Comparison of ENCODE assay signal across 8 cellular contexts in genomic region chr2:85579266-85579935, GRCh38. TPM values are rescaled to one million over a fixed set of nuclear protein-coding genes. Genes with fewer than 3 reads are reported as not detected.
A peak's percentile ranks its signal among the peaks of the same experiment; 100 is the strongest.
DNase-seq lines count a peak whose midpoint lies in the region; ATAC-seq and TF ChIP-seq lines count a peak whose summit lies in the region.

No MANE protein-coding gene starts in this region.

- H3K27ac ChIP-seq in DOHH2 (ENCODE audit: low read depth, low read length): peak overlapping the region; percentile 62
- H3K27ac ChIP-seq in PC-9: no peak overlapping the region
- peak overlapping the region; percentile 82 to 98 for H3K27ac ChIP-seq in esophagus (ENCODE audit: low read depth in 2 of 2, low read length in 1 of 2)
- H3K27ac ChIP-seq in osteoblast (ENCODE audit: low read depth, low read length): no peak overlapping the region

- no peaks in the 10 kb centered on the region for H3K27me3 ChIP-seq in DOHH2 (ENCODE audit: control insufficient read depth, low read length)
- no peaks in the 10 kb centered on the region for H3K27me3 ChIP-seq in PC-9 (ENCODE audit: insufficient read depth, low read depth)
- no peaks in the 10 kb centered on the region for H3K27me3 ChIP-seq in esophagus (ENCODE audit: control insufficient read depth in 1 of 2, insufficient read depth in 2 of 2, low read length in 2 of 2)
- peaks cover 3% of the 10 kb centered on the region for H3K27me3 ChIP-seq in osteoblast (ENCODE audit: insufficient read depth, low read length)

- ATAC-seq in GM21381 (IDR thresholded peaks at IDR 0.05; ENCODE audit: unreplicated experiment) (no peak), HG03175 (IDR thresholded peaks at IDR 0.05; ENCODE audit: unreplicated experiment) (no peak)

- peaks cover 19% of the 10 kb centered on the region for H3K4me1 Mint-ChIP-seq in Calu3 (ENCODE audit: low read depth, unreplicated experiment)

- H3F3A ChIP-seq in DOHH2 (ENCODE audit: control insufficient read depth, insufficient read depth) (no peaks in the 10 kb centered on the region), PC-9 (ENCODE audit: insufficient read depth, low read depth) (peaks cover 25% of the 10 kb centered on the region)

- H3K4me2 ChIP-seq in DOHH2 (ENCODE audit: low read length) (peak overlapping the region; percentile 99), PC-9 (peak overlapping the region; percentile 94), osteoblast (ENCODE audit: insufficient read depth, low read length) (no peak overlapping the region)

- H2AFZ ChIP-seq in PC-9 (no peak overlapping the region), osteoblast (ENCODE audit: low read length) (peak overlapping the region; percentile 18)

- H3K9me3 ChIP-seq in DOHH2 (ENCODE audit: control insufficient read depth, insufficient read depth, low read length) (no peaks in the 10 kb centered on the region), PC-9 (ENCODE audit: insufficient read depth, low read depth) (no peaks in the 10 kb centered on the region), esophagus (ENCODE audit: control insufficient read depth in 2 of 2, insufficient read depth in 1 of 2, low read depth in 1 of 2, low read length in 1 of 2) (no peaks in the 10 kb centered on the region), osteoblast (ENCODE audit: low read depth, low read length) (no peaks in the 10 kb centered on the region)

- H3K79me2 ChIP-seq in DOHH2 (ENCODE audit: control insufficient read depth, low read length): peaks cover 31% of the 10 kb centered on the region
- peaks cover 26% of the 10 kb centered on the region for H3K79me2 ChIP-seq in PC-9 (ENCODE audit: low read depth)
- no peaks in the 10 kb centered on the region for H3K79me2 ChIP-seq in osteoblast (ENCODE audit: insufficient read depth, low read length)

- CTCF ChIA-PET in PC-9 (lab: Charles Lee) (no interaction called here), Calu3 (lab: Charles Lee) (no interaction called here)

- H4K20me1 ChIP-seq in DOHH2 (ENCODE audit: control insufficient read depth, insufficient read depth, low read depth, low read length) (no peaks in the 10 kb centered on the region), PC-9 (ENCODE audit: insufficient read depth) (no peaks in the 10 kb centered on the region), osteoblast (ENCODE audit: insufficient read depth, low read length) (no peaks in the 10 kb centered on the region)

- POLR2A ChIA-PET in PC-9 (lab: Charles Lee; ENCODE audit: unreplicated experiment): no interaction called here

- H3K27ac Mint-ChIP-seq in Calu3 (ENCODE audit: unreplicated experiment): no peak overlapping the region

- H3K9me2 ChIP-seq in DOHH2 (replicated peaks; ENCODE audit: control insufficient read depth, low read length) (no peaks in the 10 kb centered on the region), PC-9 (ENCODE audit: insufficient read depth) (no peaks in the 10 kb centered on the region)

- BruUV-seq in PC-9 (replicated peaks; lab: Mats Ljungman, UMichigan) (no TSS peak), Calu3 (replicated peaks; lab: Mats Ljungman, UMichigan) (no TSS peak)

- intact Hi-C loops in PC-9 (cut with micrococcal nuclease; ENCODE audit: unreplicated experiment): no loop called here
- intact Hi-C loops in Calu3 (cut with micrococcal nuclease; ENCODE audit: unreplicated experiment): no loop called here

- no peaks in the 10 kb centered on the region for H3K27me3 Mint-ChIP-seq in Calu3 (ENCODE audit: unreplicated experiment)

- DNase-seq in PC-9 (no peak), osteoblast (ENCODE audit: insufficient read length, low spot score, missing footprints) (peak; percentile 72), Calu3 (no peak)
- DNase-seq in stimulated activated CD4-positive, alpha-beta T cell treated with anti-CD3 and anti-CD28 coated beads, Interleukin-15, amount 100 ng/mL, for 24 hours: no peak

- peaks cover 27% of the 10 kb centered on the region for H3K36me3 Mint-ChIP-seq in Calu3 (ENCODE audit: insufficient read depth, unreplicated experiment)

- H3K4me3 ChIP-seq in DOHH2 (ENCODE audit: low read length) (peak overlapping the region; percentile 99), PC-9 (no peak overlapping the region), esophagus (ENCODE audit: low read depth in 1 of 2, low read length in 2 of 2) (peak overlapping the region in 1 of 2 donors; percentile 89), osteoblast (ENCODE audit: insufficient read depth, low read length) (no peak overlapping the region)

- H3K4me3 Mint-ChIP-seq in Calu3 (ENCODE audit: low read depth, unreplicated experiment): no peak overlapping the region

- H3K36me3 ChIP-seq in DOHH2 (ENCODE audit: control insufficient read depth, low read length) (peaks cover 44% of the 10 kb centered on the region), PC-9 (ENCODE audit: low read depth) (0 out of 2 replicates have a peak, but pooled peaks cover 7% of the 10 kb centered on the region), esophagus (ENCODE audit: control insufficient read depth in 2 of 2, insufficient read depth in 2 of 2, low read length in 1 of 2) (peaks cover 6 to 7% of the 10 kb centered on the region in 2 donors), osteoblast (ENCODE audit: insufficient read depth, low read length) (no peaks in the 10 kb centered on the region)

- no peaks in the 10 kb centered on the region for H3K9me3 Mint-ChIP-seq in Calu3 (ENCODE audit: low read depth, unreplicated experiment)

- TF ChIP-seq CTCF in DOHH2 (IDR thresholded peaks at IDR 0.05; ENCODE audit: low read depth, low read length, poor library complexity, severe bottlenecking) (no peak), PC-9 (conservative IDR thresholded peaks at IDR 0.05) (no peak), osteoblast (IDR thresholded peaks at IDR 0.05; ENCODE audit: extremely low read depth, low read depth, low read length) (no peak), Calu3 (IDR thresholded peaks at IDR 0.05; ENCODE audit: unreplicated experiment) (no peak)

- peaks cover 28% of the 10 kb centered on the region for H3K4me1 ChIP-seq in DOHH2 (ENCODE audit: control insufficient read depth, low read length)
- H3K4me1 ChIP-seq in PC-9 (replicated peaks; ENCODE audit: insufficient read depth): peaks cover 23% of the 10 kb centered on the region
- peaks cover 3 to 12% of the 10 kb centered on the region in 2 donors for H3K4me1 ChIP-seq in esophagus (ENCODE audit: control insufficient read depth in 2 of 2, insufficient read depth in 2 of 2, low read length in 1 of 2)
- H3K4me1 ChIP-seq in osteoblast (ENCODE audit: insufficient read depth, low read length): peaks cover 3% of the 10 kb centered on the region

- 40 to 42% methylated on average over 6 of the region's 6 CpGs for WGBS in esophagus, 2 donors

RNA-seq across cellular contexts. Expression of gene VAMP8, which starts 2.0 kb away (rescaled TPM):
- 91.9 and 124 TPM in 2 replicates for total RNA-seq in PC-9 (2021)
- polyA plus RNA-seq in esophagus: 100 to 1,000 TPM; 337 to 430 TPM
- total RNA-seq in osteoblast: 2.1 and 2.5 TPM in 2 replicates
- 90.8 and 107 TPM in 2 replicates for total RNA-seq in Calu3 (2022)

RNA-seq across cellular contexts. Expression of gene VAMP5, which starts 4.8 kb away (rescaled TPM):
- total RNA-seq in PC-9 (2021) (7.2 and 7.4 TPM in 2 replicates), osteoblast (21.8 and 27.1 TPM in 2 replicates), Calu3 (2022) (10.0 and 10.1 TPM in 2 replicates)
- polyA plus RNA-seq in esophagus: 10 to 100 TPM; 19.5 to 39.6 TPM

RNA-seq across cellular contexts. Expression of gene RNF181, which starts 16.1 kb away (rescaled TPM):
- total RNA-seq in PC-9 (2021) (93.9 and 96.7 TPM in 2 replicates), osteoblast (124 and 146 TPM in 2 replicates), Calu3 (2022) (101 and 102 TPM in 2 replicates)
- 100 to 1,000 TPM; 159 to 189 TPM for polyA plus RNA-seq in esophagus

RNA-seq across cellular contexts. Expression of gene GGCX, which starts 18.1 kb away (rescaled TPM):
- total RNA-seq in PC-9 (2021): 30.2 and 30.6 TPM in 2 replicates
- polyA plus RNA-seq in esophagus: 10 to 100 TPM; 10.2 to 18.1 TPM
- total RNA-seq in osteoblast: 40.9 and 52.5 TPM in 2 replicates
- 66.2 and 67.7 TPM in 2 replicates for total RNA-seq in Calu3 (2022)

RNA-seq across cellular contexts. Expression of gene TMEM150A, which starts 23.1 kb away (rescaled TPM):
- total RNA-seq in PC-9 (2021): 5.3 and 5.9 TPM in 2 replicates
- 1 to 10 TPM; 9.3 to 9.9 TPM for polyA plus RNA-seq in esophagus
- 17.7 and 20.6 TPM in 2 replicates for total RNA-seq in osteoblast
- 12.1 and 13.3 TPM in 2 replicates for total RNA-seq in Calu3 (2022)

Comparison
In these comparisons a context has a peak if more than half of its experiments do, and no peak if none do; other contexts are left out.
1. H3K27ac ChIP-seq: peak in DOHH2 (single experiment) and esophagus (2 of 2); none in PC-9 (single experiment) and osteoblast (single experiment).
2. RNA of gene VAMP8, which starts 2.0 kb away (total RNA-seq): 91.9 to 124 TPM in PC-9 and 90.8 to 107 TPM in Calu3; 2.1 to 2.5 TPM in osteoblast; every median in the first group is over 10 times any median in the second.